In genomic region chr13:74134226-74134776, GRCh38 we compare ENCODE assay signal across 1 cellular context.
TF ChIP-seq lines count a peak whose summit lies in the region.

KLF12 (minus strand) TSS chr13:74134404.

TF ChIP-seq in H1, 55 proteins besides CTCF, POLR2A, EP300 and RAD21 (continued from another document):
- TF ChIP-seq SIN3A (conservative IDR thresholded peaks at IDR 0.05 in 1 of 2, IDR thresholded peaks at IDR 0.05 in 1 of 2; ENCODE audit: low read depth in 1 of 2, low read length in 2 of 2) (0 out of 4 replicates have a peak, but pooled peaks of 1 of the 2 experiments have one; percentile 31), TBP (IDR thresholded peaks at IDR 0.05; ENCODE audit: low read depth, low read length) (0 out of 2 replicates have a peak, but pooled peaks have one; percentile 8), TAF7 (optimal IDR thresholded peaks at IDR 0.05; ENCODE audit: borderline replicate concordance, low read depth, low read length) (peak; percentile 36), SUZ12 (IDR thresholded peaks at IDR 0.05; ENCODE audit: low read length) (0 out of 2 replicates have a peak, but pooled peaks have one; percentile 26), SRF (IDR thresholded peaks at IDR 0.05; ENCODE audit: low read depth, low read length) (no peak), CREB1 (IDR thresholded peaks at IDR 0.05) (no peak)
